Comparison of ENCODE assay signal across 9 cellular contexts in the genomic region with DNA sequence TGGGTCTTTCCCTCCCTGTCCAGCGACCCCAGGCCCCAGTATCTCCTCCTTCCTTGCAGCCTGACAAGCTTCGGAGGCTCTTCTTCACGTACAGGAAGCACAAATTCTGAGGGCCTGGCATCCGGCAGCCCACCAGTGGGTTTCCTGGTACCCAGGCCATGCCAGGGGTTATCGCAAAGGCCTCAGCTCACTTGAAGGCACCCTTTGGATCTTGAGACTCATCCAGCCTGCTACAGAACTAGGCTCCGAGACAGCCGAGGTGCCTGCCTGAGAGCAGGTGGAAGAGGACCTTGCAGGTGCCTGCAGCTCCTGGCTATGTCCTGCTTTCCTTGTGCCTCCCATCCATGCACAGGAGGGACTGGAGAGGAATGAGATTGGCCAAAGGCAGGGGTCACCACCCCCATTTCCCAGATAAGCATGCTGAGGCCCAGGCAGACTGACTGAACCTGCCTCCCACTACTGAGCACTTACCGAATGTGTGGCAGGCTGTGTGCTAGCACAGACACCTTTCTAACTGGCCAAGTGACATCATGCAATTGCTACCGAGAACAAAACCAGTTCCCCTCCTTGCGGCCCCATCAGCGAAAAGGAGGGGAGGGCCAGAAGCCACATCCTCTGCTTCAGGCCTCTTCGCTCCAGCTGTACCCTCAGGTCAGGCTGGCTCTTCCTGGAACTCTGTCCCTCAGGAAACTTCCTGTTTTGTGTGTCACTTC. TPM values are rescaled to one million over a fixed set of nuclear protein-coding genes. Genes with fewer than 3 reads are reported as not detected.
DNase-seq lines count a peak whose midpoint lies in the region; ATAC-seq lines count a peak whose summit lies in the region.
"Had no signal": no experiment of that assay in that cellular context is flagged by ENCODE, and none has a peak within 500 bp of the region (broad histone marks: within the 10 kb centered on the region; RNA-seq: fewer than 3 reads in every experiment).

No MANE protein-coding gene starts in this region.

- peak overlapping the region; percentile 89 for H3K27ac Mint-ChIP-seq in activated CD8-positive, alpha-beta memory T cell treated with anti-CD3 and anti-CD28 coated beads, Interleukin-2, amount 10 ng/mL, durations not matched to agents 7 days and 5 days

- peak overlapping the region; percentile 4 for H3K9ac ChIP-seq in mucosa of stomach (ENCODE audit: low read length)

- H3K4me1 Mint-ChIP-seq in activated CD8-positive, alpha-beta memory T cell treated with anti-CD3 and anti-CD28 coated beads, Interleukin-2, amount 10 ng/mL, durations not matched to agents 7 days and 5 days = peaks cover 74% of the 10 kb centered on the region

- no peaks in the 10 kb centered on the region for H3K27me3 Mint-ChIP-seq in activated CD8-positive, alpha-beta memory T cell treated with anti-CD3 and anti-CD28 coated beads, Interleukin-2, amount 10 ng/mL, durations not matched to agents 7 days and 5 days

- H3K4me1 ChIP-seq in mucosa of stomach (ENCODE audit: control insufficient read depth, insufficient read depth, low read length) = peaks cover 21% of the 10 kb centered on the region

- ATAC-seq in GM19467 (IDR thresholded peaks at IDR 0.05; ENCODE audit: unreplicated experiment) = peak; percentile 59
- peak; percentile 74 for ATAC-seq in HG03565 (IDR thresholded peaks at IDR 0.05; ENCODE audit: unreplicated experiment)
- ATAC-seq in activated CD8-positive, alpha-beta memory T cell treated with anti-CD3 and anti-CD28 coated beads, Interleukin-2, amount 10 ng/mL, durations not matched to agents 7 days and 5 days = peak; percentile 81

- peak overlapping the region; percentile 44 for H3K4me3 Mint-ChIP-seq in activated CD8-positive, alpha-beta memory T cell treated with anti-CD3 and anti-CD28 coated beads, Interleukin-2, amount 10 ng/mL, durations not matched to agents 7 days and 5 days

- no peaks in the 10 kb centered on the region for H3K36me3 Mint-ChIP-seq in activated CD8-positive, alpha-beta memory T cell treated with anti-CD3 and anti-CD28 coated beads, Interleukin-2, amount 10 ng/mL, durations not matched to agents 7 days and 5 days

- no peaks in the 10 kb centered on the region for H3K36me3 ChIP-seq in mucosa of stomach (ENCODE audit: control insufficient read depth, insufficient read depth, low read length)
- H3K36me3 ChIP-seq: heart right ventricle had no signal

- peak; percentile 93 for DNase-seq in activated CD8-positive, alpha-beta memory T cell treated with anti-CD3 and anti-CD28 coated beads, Interleukin-2, amount 10 ng/mL, durations not matched to agents 7 days and 5 days
- DNase-seq in NCI-H1105 treated with DMSO at 0.1 percent for 48 hours (lab: John Stamatoyannopoulos, UW) = no peak
- no peak for DNase-seq in NCI-H1694 (lab: John Stamatoyannopoulos, UW)
- no peak for DNase-seq in NCI-H1048 (lab: John Stamatoyannopoulos, UW)
- no peak for DNase-seq in NCI-H446 treated with DMSO at 0.1 percent for 48 hours (lab: John Stamatoyannopoulos, UW)
- DNase-seq: heart right ventricle had no signal

- H3K9me3 ChIP-seq in mucosa of stomach (ENCODE audit: control insufficient read depth, low read length) = no peaks in the 10 kb centered on the region
- H3K9me3 ChIP-seq: heart right ventricle had no signal

- no peaks in the 10 kb centered on the region for H3K9me3 Mint-ChIP-seq in activated CD8-positive, alpha-beta memory T cell treated with anti-CD3 and anti-CD28 coated beads, Interleukin-2, amount 10 ng/mL, durations not matched to agents 7 days and 5 days (ENCODE audit: low read depth)

- no peaks in the 10 kb centered on the region for H3K27me3 ChIP-seq in mucosa of stomach (ENCODE audit: control insufficient read depth, insufficient read depth, low read length)
- H3K27me3 ChIP-seq: heart right ventricle had no signal

- CTCF ChIA-PET in activated CD8-positive, alpha-beta memory T cell treated with anti-CD3 and anti-CD28 coated beads, Interleukin-2, amount 10 ng/mL, durations not matched to agents 7 days and 5 days (lab: Charles Lee) = interaction anchor here (1.8 to 14.6 kb wide), 8 partner anchors 10 to 147 kb away, joined by 8 to 251 read pairs (median 26); a partner anchor contains a TSS

- no peak overlapping the region for H3K4me3 ChIP-seq in mucosa of stomach (ENCODE audit: low read length)
- H3K4me3 ChIP-seq: heart right ventricle had no signal

RNA-seq across cellular contexts. Expression of a gene that starts 11.2 kb away (rescaled TPM):
- under 1 TPM; 0.26 to 0.28 TPM for total RNA-seq in activated CD8-positive, alpha-beta memory T cell treated with anti-CD3 and anti-CD28 coated beads, Interleukin-2, amount 10 ng/mL, durations not matched to agents 7 days and 5 days
- total RNA-seq: heart right ventricle had no signal

RNA-seq across cellular contexts. Expression of a gene that starts 26.1 kb away (rescaled TPM):
- total RNA-seq in activated CD8-positive, alpha-beta memory T cell treated with anti-CD3 and anti-CD28 coated beads, Interleukin-2, amount 10 ng/mL, durations not matched to agents 7 days and 5 days = 100 to 1,000 TPM; 118 to 135 TPM

RNA-seq across cellular contexts. Expression of a gene that starts 27.7 kb away (rescaled TPM):
- 1 to 10 TPM in 1 of 2 experiments, under 1 TPM in 1; 0.94 to 1.2 TPM for total RNA-seq in activated CD8-positive, alpha-beta memory T cell treated with anti-CD3 and anti-CD28 coated beads, Interleukin-2, amount 10 ng/mL, durations not matched to agents 7 days and 5 days

RNA-seq across cellular contexts. Expression of a gene that starts 45.6 kb away (rescaled TPM):
- 100 to 1,000 TPM in 1 of 2 experiments, 10 to 100 TPM in 1; 97.9 to 105 TPM for total RNA-seq in activated CD8-positive, alpha-beta memory T cell treated with anti-CD3 and anti-CD28 coated beads, Interleukin-2, amount 10 ng/mL, durations not matched to agents 7 days and 5 days
